In genomic region chr20:45822863-45823262, GRCh38 we compare ENCODE assay signal across 9 cellular contexts.
DNase-seq lines count a peak whose midpoint lies in the region; TF ChIP-seq lines count a peak whose summit lies in the region.
"Had no signal": no experiment of that assay in that cellular context is flagged by ENCODE, and none has a peak within 500 bp of the region (broad histone marks: within the 10 kb centered on the region; RNA-seq: fewer than 3 reads in every experiment).

No MANE protein-coding gene starts in this region.

- no peak overlapping the region for H3K27ac ChIP-seq in rectal smooth muscle tissue (ENCODE audit: low read depth, low read length)
- H3K27ac ChIP-seq: adrenal gland had no signal

- no peak overlapping the region for H3K9ac ChIP-seq in rectal smooth muscle tissue (ENCODE audit: low read length)

- TF ChIP-seq CTCF in epithelial cell of esophagus (IDR thresholded peaks at IDR 0.05; ENCODE audit: insufficient read depth, low read depth, low read length, missing control alignments): no peak
- no peak for TF ChIP-seq CTCF in GM20000 (IDR thresholded peaks at IDR 0.05; ENCODE audit: extremely low read depth, missing control alignments)

- H3K4me3 ChIP-seq in epithelial cell of esophagus (ENCODE audit: low read length) (no peak overlapping the region), rectal smooth muscle tissue (ENCODE audit: low read length) (peak overlapping the region; percentile 29)
- H3K4me3 ChIP-seq: adrenal gland had no signal

- DNase-seq in EL: peak; percentile 56
- DNase-seq in NCI-H2171 treated with DMSO at 0.1 percent for 48 hours (lab: John Stamatoyannopoulos, UW): peak; percentile 84
- DNase-seq in epithelial cell of esophagus (ENCODE audit: low read depth): peak; percentile 72
- DNase-seq in NCI-H128 (lab: John Stamatoyannopoulos, UW; ENCODE audit: unreplicated experiment): no peak
- no peak for DNase-seq in NK-92 (lab: John Stamatoyannopoulos, UW; ENCODE audit: unreplicated experiment)
- no peak for DNase-seq in GM20000 (ENCODE audit: low spot score)
- no peak for DNase-seq in activated gamma-delta T cell treated with Interleukin-2 at 50 U/mL for 16 hours

- peaks cover 3% of the 10 kb centered on the region for H3K27me3 ChIP-seq in rectal smooth muscle tissue (ENCODE audit: control insufficient read depth, insufficient read depth, low read length)
- H3K27me3 ChIP-seq: adrenal gland had no signal

- peaks cover 11% of the 10 kb centered on the region for H3K4me1 ChIP-seq in rectal smooth muscle tissue (ENCODE audit: control insufficient read depth, insufficient read depth, low read length)

- no peaks in the 10 kb centered on the region for H3K36me3 ChIP-seq in rectal smooth muscle tissue (ENCODE audit: control insufficient read depth, insufficient read depth, low read length)
- H3K36me3 ChIP-seq: adrenal gland had no signal

Comparison
In these comparisons a context has a peak if more than half of its experiments do, and no peak if none do; other contexts are left out.
1. DNase-seq: peak in EL (single experiment), NCI-H2171 treated with DMSO at 0.1 percent for 48 hours (single experiment) and epithelial cell of esophagus (single experiment); none in NCI-H128 (single experiment), NK-92 (single experiment), GM20000 (single experiment) and activated gamma-delta T cell treated with Interleukin-2 at 50 U/mL for 16 hours (single experiment).